Comparison of ENCODE assay signal across 8 cellular contexts in the genomic region with DNA sequence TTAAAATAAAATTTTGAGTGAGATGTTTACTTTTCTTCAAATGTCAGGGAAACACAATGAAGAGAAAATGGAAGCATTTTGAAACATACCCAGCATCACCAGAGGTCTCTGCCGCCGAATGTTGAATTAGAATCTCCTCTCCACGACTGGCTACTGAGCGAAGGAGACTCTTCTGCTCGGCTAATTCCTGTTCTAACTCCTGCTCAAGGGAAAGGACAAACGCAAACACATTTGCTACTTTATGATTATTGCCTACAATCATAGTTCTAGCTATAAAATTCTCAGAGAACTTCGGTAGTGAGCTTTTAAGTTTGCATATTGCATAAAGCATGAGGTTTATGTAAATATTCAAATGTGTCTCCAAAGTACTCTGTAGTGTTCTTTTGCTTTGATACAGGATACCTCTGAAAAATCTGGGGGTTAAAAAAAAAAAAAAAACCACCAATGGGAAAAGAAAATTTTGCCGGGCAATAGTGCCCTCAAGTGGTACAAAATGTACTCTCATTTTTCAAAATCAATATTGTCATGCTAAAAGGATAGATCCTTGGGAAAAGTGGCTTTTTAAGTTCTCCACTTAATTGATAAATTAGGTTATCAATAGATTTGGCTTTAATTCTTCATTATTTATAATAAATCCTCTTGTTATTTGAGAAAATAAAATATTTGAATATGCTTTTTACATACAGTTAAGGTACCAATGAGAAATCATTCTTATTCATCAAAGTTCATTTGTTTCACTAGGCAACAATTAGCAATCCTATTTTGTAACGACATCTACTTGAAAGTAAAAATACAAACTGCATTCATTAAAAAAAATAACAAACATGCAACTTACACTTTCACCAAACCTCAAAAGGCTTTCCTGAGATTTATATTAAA.
DNase-seq lines count a peak whose midpoint lies in the region; ATAC-seq, FAIRE-seq and TF ChIP-seq lines count a peak whose summit lies in the region.

No MANE protein-coding gene starts in this region.

- intact Hi-C loops in pancreas (cut with DNase I), result loop anchor here in 1 of 3 donors (10.0 kb wide), 1 partner anchor 63 kb away; no protein-coding TSS in a partner anchor

- FAIRE-seq in endometrium (lab: Jason Lieb, UNC) (peak; percentile 97), pancreas (lab: Jason Lieb, UNC) (peak; percentile 94)

- H3K27ac ChIP-seq in pancreas, result no peak overlapping the region

- ATAC-seq in pancreas (peak in 3 of 4 donors; percentile 56 to 64 (median 57)), HG03432 (IDR thresholded peaks at IDR 0.05; ENCODE audit: unreplicated experiment) (no peak), GM21390 (IDR thresholded peaks at IDR 0.05; ENCODE audit: unreplicated experiment) (no peak), GM21619 (IDR thresholded peaks at IDR 0.05; ENCODE audit: unreplicated experiment) (no peak)

- DNase-seq in BE2C (peak; percentile 22), OCI-M1 (lab: John Stamatoyannopoulos, UW) (peak; percentile 64), pancreas (no peak)

- H3K4me1 ChIP-seq in BE2C (no peaks in the 10 kb centered on the region), pancreas (peaks cover 5 to 8% (median 7%) of the 10 kb centered on the region in 3 donors)

- no peaks in the 10 kb centered on the region for H3K27me3 ChIP-seq in BE2C
- H3K27me3 ChIP-seq in pancreas, result no peaks in the 10 kb centered on the region

- peak; percentile 59 for TF ChIP-seq CTCF in BE2C (IDR thresholded peaks at IDR 0.05; ENCODE audit: low read depth, low read length)
- TF ChIP-seq CTCF in GM12873 (IDR thresholded peaks at IDR 0.05; ENCODE audit: insufficient read depth, low read depth, low read length, missing control alignments), result peak; percentile 45
- peak in 3 of 4 donors; percentile 16 to 34 (median 24) for TF ChIP-seq CTCF in pancreas (IDR thresholded peaks at IDR 0.05)

- 50 to 55% methylated on average over 9 of the region's 9 CpGs for WGBS in pancreas, 2 donors

- H3K4me3 ChIP-seq in BE2C (ENCODE audit: low read depth, low read length), result no peak overlapping the region
- H3K4me3 ChIP-seq in pancreas, result no peak overlapping the region

- no peaks in the 10 kb centered on the region for H3K36me3 ChIP-seq in BE2C
- peaks cover 0 to 9% (median 0%) of the 10 kb centered on the region in 3 donors for H3K36me3 ChIP-seq in pancreas

- no peaks in the 10 kb centered on the region for H3K9me3 ChIP-seq in BE2C
- H3K9me3 ChIP-seq in pancreas, result no peaks in the 10 kb centered on the region

Comparison
In these comparisons a context has a peak if more than half of its experiments do, and no peak if none do; other contexts are left out.
1. DNase-seq: peak in BE2C (single experiment) and OCI-M1 (single experiment); none in pancreas (0 of 6).
2. ATAC-seq: peak in pancreas (3 of 4); none in HG03432 (single experiment), GM21390 (single experiment) and GM21619 (single experiment).
3. Peak in every context shown above with its lines, with median percentiles within 50 percentile points of each other: CTCF ChIP-seq.